In the genomic region with DNA sequence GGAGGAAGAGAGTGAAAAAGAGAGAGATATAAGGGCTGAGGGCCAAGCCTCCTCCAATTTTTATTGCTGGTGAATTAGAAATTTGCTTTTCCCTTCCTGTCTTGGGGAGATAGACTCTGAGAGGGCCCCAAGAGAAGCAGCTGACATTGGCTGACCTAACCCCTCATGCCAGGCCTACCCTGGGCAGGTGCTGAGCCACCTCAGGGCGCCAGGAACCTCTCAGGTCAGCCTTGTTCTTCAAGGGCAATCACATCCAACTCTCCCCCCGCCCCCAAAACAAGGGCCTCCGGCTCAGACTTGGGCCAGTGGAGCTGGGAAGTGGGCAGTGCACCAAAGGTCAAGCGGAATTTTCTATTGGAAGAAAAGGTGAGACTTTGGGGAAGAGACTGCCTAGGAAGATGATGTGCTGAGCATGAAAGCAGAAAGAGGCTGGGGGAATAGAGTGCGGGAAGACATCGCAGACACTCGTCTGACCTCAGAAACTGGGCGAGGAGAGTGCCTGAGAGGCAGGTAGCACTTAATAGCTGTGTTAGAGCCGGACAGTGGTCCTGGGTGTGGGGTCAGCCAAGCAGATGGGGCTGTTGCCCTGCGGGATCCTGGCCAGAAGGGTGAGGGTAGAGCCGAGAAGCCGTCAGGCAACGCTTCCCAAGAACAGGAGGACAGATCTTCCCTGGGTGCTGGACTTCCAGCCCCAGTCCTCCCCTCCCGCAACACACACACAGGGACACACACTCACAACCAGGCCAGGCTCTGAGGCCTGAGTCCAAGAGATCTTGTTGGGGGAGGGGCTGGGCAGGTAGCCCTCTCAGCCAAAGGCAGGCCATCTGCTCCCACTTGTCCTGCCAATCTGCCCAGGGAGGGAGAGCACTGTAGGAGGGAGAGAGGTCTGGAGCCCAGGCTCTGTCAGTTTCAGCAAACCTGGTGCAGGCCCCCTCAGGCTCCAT, we compare ENCODE assay signal across 18 cellular contexts. TPM values are rescaled to one million over a fixed set of nuclear protein-coding genes. Genes with fewer than 3 reads are reported as not detected.
DNase-seq lines count a peak whose midpoint lies in the region; TF ChIP-seq lines count a peak whose summit lies in the region.
"Had no signal": no experiment of that assay in that cellular context is flagged by ENCODE, and none has a peak within 500 bp of the region (broad histone marks: within the 10 kb centered on the region; RNA-seq: fewer than 3 reads in every experiment).

No MANE protein-coding gene starts in this region.

- peaks cover 0 to 8% of the 10 kb centered on the region in 2 donors for H3K36me3 Mint-ChIP-seq in CD4-positive, alpha-beta memory T cell

- H3K4me1 ChIP-seq in CD4-positive, alpha-beta memory T cell (ENCODE audit: insufficient read depth, low read length), result peaks cover 15% of the 10 kb centered on the region

- H3K27me3 ChIP-seq in CD4-positive, alpha-beta memory T cell (ENCODE audit: insufficient read depth, low read length), result peaks cover 7% of the 10 kb centered on the region
- H3K27me3 ChIP-seq: ascending aorta, vagina had no signal

- H3K36me3 ChIP-seq in CD4-positive, alpha-beta memory T cell (ENCODE audit: insufficient read depth, low read length), result no peaks in the 10 kb centered on the region
- H3K36me3 ChIP-seq: ascending aorta, gastroesophageal sphincter, vagina had no signal

- DNase-seq in DMS 273 (lab: John Stamatoyannopoulos, UW; ENCODE audit: unreplicated experiment) (peak; percentile 85), NCI-H1092 (lab: John Stamatoyannopoulos, UW) (peak; percentile 28), SHP77 (lab: John Stamatoyannopoulos, UW) (peak; percentile 83 to 85), mesenteric fat pad (ENCODE audit: low spot score) (peak; percentile 85), A172 (ENCODE audit: low spot score) (no peak), GM10248 (ENCODE audit: extremely low spot score) (no peak)
- no peak for DNase-seq in activated CD8-positive, alpha-beta memory T cell treated with anti-CD3 and anti-CD28 coated beads for 24 hours
- no peak for DNase-seq in CD4-positive, alpha-beta memory T cell
- DNase-seq: activated CD4-positive, CD25-positive, alpha-beta regulatory T cell; activated CD8-positive, alpha-beta memory T cell treated with anti-CD3 and anti-CD28 coated beads, Interleukin-2, amount 10 ng/mL, durations not matched to agents 7 days and 5 days; activated effector memory CD4-positive, alpha-beta T cell treated with Interleukin-2 at 50 U/mL for 16 hours; AML-193; GOT3; stomach had no signal

- POLR2A ChIA-PET in GM10248 (lab: Yijun Ruan, JAX), result interaction anchor here (0.7 kb wide), 1 partner anchor 10 kb away, joined by 3 read pairs; no protein-coding TSS in a partner anchor
- POLR2A ChIA-PET in CD4-positive, alpha-beta memory T cell (lab: Charles Lee; ENCODE audit: partially characterized antibody), result interaction anchor here (1.1 kb wide), 1 partner anchor 9 kb away, joined by 3 read pairs; no protein-coding TSS in a partner anchor

- H3K4me3 Mint-ChIP-seq in CD4-positive, alpha-beta memory T cell, result peak overlapping the region in 2 of 8 donors; percentile 2 to 52
- H3K4me3 Mint-ChIP-seq: activated CD8-positive, alpha-beta memory T cell treated with anti-CD3 and anti-CD28 coated beads, Interleukin-2, amount 10 ng/mL, durations not matched to agents 7 days and 5 days had no signal

- TF ChIP-seq CTCF in GM10248 (IDR thresholded peaks at IDR 0.05; ENCODE audit: control extremely low read depth, extremely low read depth, low read depth, missing control alignments), result no peak

- no peak overlapping the region for H3K4me3 ChIP-seq in CD4-positive, alpha-beta memory T cell (ENCODE audit: low read length in 2 of 2)
- H3K4me3 ChIP-seq: ascending aorta, coronary artery, stomach, vagina had no signal

- H3K4me1 Mint-ChIP-seq in CD4-positive, alpha-beta memory T cell, result peaks cover 11 to 22% (median 13%) of the 10 kb centered on the region in 4 donors

- no peaks in the 10 kb centered on the region for H3K9me3 ChIP-seq in CD4-positive, alpha-beta memory T cell (ENCODE audit: control insufficient read depth in 1 of 2, low read length in 2 of 2)
- H3K9me3 ChIP-seq: ascending aorta, gastroesophageal sphincter, stomach, vagina had no signal

- H3K27ac ChIP-seq in CD4-positive, alpha-beta memory T cell (ENCODE audit: low read depth, low read length), result no peak overlapping the region
- H3K27ac ChIP-seq: ascending aorta, coronary artery, gastroesophageal sphincter, vagina had no signal

- CTCF ChIA-PET in GM10248 (lab: Yijun Ruan, JAX), result interaction anchor here (1.6 to 2.2 kb wide), 2 partner anchors 9 to 12 kb away, joined by 8 read pairs; partner anchors contain the start of gene LZTS3
- CTCF ChIA-PET in CD4-positive, alpha-beta memory T cell (lab: Charles Lee; ENCODE audit: partially characterized antibody), result interaction anchor here (1.3 kb wide), 1 partner anchor 55 kb away, joined by 3 read pairs; no protein-coding TSS in a partner anchor

- H3K27me3 Mint-ChIP-seq in CD4-positive, alpha-beta memory T cell, result peaks cover under 1 to 6% of the 10 kb centered on the region in 2 donors

- intact Hi-C loops in CD4-positive, alpha-beta memory T cell (cut with micrococcal nuclease), result no loop called here

- H3K27ac Mint-ChIP-seq in CD4-positive, alpha-beta memory T cell, result peak overlapping the region in 3 of 7 donors; percentile 7 to 44 (median 42)
- H3K27ac Mint-ChIP-seq: activated CD8-positive, alpha-beta memory T cell treated with anti-CD3 and anti-CD28 coated beads, Interleukin-2, amount 10 ng/mL, durations not matched to agents 7 days and 5 days had no signal

- peaks cover 0 to 3% (median 0%) of the 10 kb centered on the region in 8 donors for H3K9me3 Mint-ChIP-seq in CD4-positive, alpha-beta memory T cell

RNA-seq across cellular contexts. Expression of gene FASTKD5, which starts 3.7 kb away (rescaled TPM):
- total RNA-seq in mesenteric fat pad, result 15.4 TPM
- 20.9 and 26.0 TPM in 2 replicates for total RNA-seq in A172 (2014; rRNA removed; shearing (Covaris generic))
- 10 to 100 TPM; 26.2 to 26.6 TPM for total RNA-seq in CD4-positive, alpha-beta memory T cell
- 10 to 100 TPM; 18.5 to 22.3 TPM for polyA plus RNA-seq in CD4-positive, alpha-beta memory T cell

RNA-seq across cellular contexts. Expression of gene UBOX5, which starts 3.7 kb away (rescaled TPM):
- 3.7 TPM for total RNA-seq in mesenteric fat pad
- 4.3 and 4.6 TPM in 2 replicates for total RNA-seq in A172 (2014; rRNA removed; shearing (Covaris generic))
- total RNA-seq in CD4-positive, alpha-beta memory T cell, result 10 to 100 TPM; 10.8 to 11.5 TPM
- polyA plus RNA-seq in CD4-positive, alpha-beta memory T cell, result 1 to 10 TPM; 3.6 to 8.0 TPM

RNA-seq across cellular contexts. Expression of gene LZTS3, which starts 10.0 kb away (rescaled TPM):
- 6.2 TPM for total RNA-seq in mesenteric fat pad
- 2.7 and 5.0 TPM in 2 replicates for total RNA-seq in A172 (2014; rRNA removed; shearing (Covaris generic))
- total RNA-seq in CD4-positive, alpha-beta memory T cell, result 1 to 10 TPM; 7.0 to 7.9 TPM
- polyA plus RNA-seq in CD4-positive, alpha-beta memory T cell, result under 1 TPM; 0.78 to 0.86 TPM

RNA-seq across cellular contexts. Expression of gene DDRGK1, which starts 41.1 kb away (rescaled TPM):
- 59.3 TPM for total RNA-seq in mesenteric fat pad
- total RNA-seq in A172 (2014; rRNA removed; shearing (Covaris generic)), result 70.0 and 76.8 TPM in 2 replicates
- total RNA-seq in CD4-positive, alpha-beta memory T cell, result 10 to 100 TPM; 55.6 to 61.0 TPM
- 10 to 100 TPM; 35.2 to 53.6 TPM for polyA plus RNA-seq in CD4-positive, alpha-beta memory T cell

RNA-seq across cellular contexts. Expression of gene ITPA, which starts 45.9 kb away (rescaled TPM):
- total RNA-seq in mesenteric fat pad, result 38.0 TPM
- 85.8 and 92.7 TPM in 2 replicates for total RNA-seq in A172 (2014; rRNA removed; shearing (Covaris generic))
- 10 to 100 TPM; 46.7 to 46.8 TPM for total RNA-seq in CD4-positive, alpha-beta memory T cell
- polyA plus RNA-seq in CD4-positive, alpha-beta memory T cell, result 10 to 100 TPM; 48.1 to 75.9 TPM

Comparison
In these comparisons a context has a peak if more than half of its experiments do, and no peak if none do; other contexts are left out.
1. DNase-seq: peak in DMS 273 (single experiment), NCI-H1092 (single experiment), SHP77 (2 of 2) and mesenteric fat pad (single experiment); none in A172 (single experiment), activated CD8-positive, alpha-beta memory T cell treated with anti-CD3 and anti-CD28 coated beads for 24 hours (single experiment), GM10248 (single experiment) and CD4-positive, alpha-beta memory T cell (0 of 5).